Comparison of ENCODE assay signal across 7 cellular contexts in the genomic region with DNA sequence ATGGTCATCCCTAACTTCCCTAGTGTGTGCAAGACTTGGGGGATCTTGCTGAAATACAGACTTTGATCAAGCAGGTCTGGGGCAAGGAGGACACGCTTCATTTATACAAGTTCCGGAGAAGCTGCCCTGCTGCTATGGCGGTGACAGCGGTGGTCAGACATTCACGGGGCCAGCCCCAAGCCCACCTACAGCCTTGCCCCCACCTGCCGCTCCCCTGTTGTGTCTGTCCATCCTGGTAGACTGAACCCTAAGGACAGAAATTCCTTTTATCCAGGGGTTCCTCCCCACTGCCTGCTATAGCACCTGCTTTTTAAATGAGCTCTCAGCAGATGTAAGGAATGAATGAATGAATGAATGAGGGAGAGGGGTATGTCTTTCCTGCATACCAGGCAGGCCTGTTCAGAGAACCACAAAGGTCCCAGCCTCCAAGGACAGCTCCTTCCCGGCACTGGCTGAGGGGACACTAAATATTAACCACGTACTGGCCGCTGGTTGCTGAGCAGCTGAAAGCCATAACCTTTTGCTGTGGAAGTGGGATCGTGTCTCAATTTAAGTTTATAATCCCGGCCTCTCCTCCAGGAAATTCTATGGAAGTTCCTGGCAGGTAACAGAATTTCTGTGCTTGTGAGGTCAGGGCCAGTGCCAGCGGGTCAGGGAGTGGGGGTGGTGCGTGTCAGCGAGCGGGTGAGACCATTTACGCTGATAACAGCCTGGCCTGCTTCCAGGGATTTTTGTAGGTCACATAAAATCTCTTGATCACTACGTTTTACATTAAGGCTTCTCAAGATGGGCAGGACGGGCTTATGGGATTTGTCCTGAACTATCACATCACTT. TPM values are rescaled to one million over a fixed set of nuclear protein-coding genes. Genes with fewer than 3 reads are reported as not detected.
DNase-seq lines count a peak whose midpoint lies in the region; ATAC-seq and TF ChIP-seq lines count a peak whose summit lies in the region.
"Had no signal": no experiment of that assay in that cellular context is flagged by ENCODE, and none has a peak within 500 bp of the region (broad histone marks: within the 10 kb centered on the region; RNA-seq: fewer than 3 reads in every experiment).

No MANE protein-coding gene starts in this region.

- H3K4me1 ChIP-seq in heart left ventricle (peaks cover 10 to 63% (median 46%) of the 10 kb centered on the region in 12 donors), iPS-18a (ENCODE audit: control insufficient read depth, low read depth, low read length) (peaks cover 22% of the 10 kb centered on the region)

- DNase-seq in heart left ventricle (peak in 2 of 5 donors; percentile 43 to 56), Right ventricle myocardium superior (no peak), ureter (ENCODE audit: low spot score) (peak; percentile 61), HEK293T (ENCODE audit: extremely low spot score) (no peak), SW 1271 (lab: John Stamatoyannopoulos, UW) (no peak)

- CTCF ChIA-PET in HEK293T (lab: Yijun Ruan, JAX), result interaction anchor here (0.6 to 4.2 kb wide), 5 partner anchors 13 to 308 kb away, joined by 3 to 19 read pairs (median 7); no protein-coding TSS in a partner anchor

- H3K27me3 ChIP-seq in heart left ventricle (no peaks in the 10 kb centered on the region), iPS-18a (ENCODE audit: control insufficient read depth, insufficient read depth, low read length) (no peaks in the 10 kb centered on the region)
- H3K27me3 ChIP-seq: SJSA1 had no signal

- 38 to 48% (median 44%) methylated on average over 13 to 18 of the region's 18 CpGs for WGBS in heart left ventricle, 4 donors

- POLR2A ChIA-PET in HEK293T (lab: Yijun Ruan, JAX), result interaction anchor here (0.7 to 2.1 kb wide), 5 partner anchors 27 to 124 kb away, joined by 3 to 7 read pairs (median 5); a partner anchor contains a TSS

- ATAC-seq in heart left ventricle (no peak), Right ventricle myocardium superior (ENCODE audit: poor library complexity) (no peak)

- H3K27ac ChIP-seq in heart left ventricle, result peak overlapping the region; percentile 38 to 94 (median 70)
- peak overlapping the region; percentile 94 for H3K27ac ChIP-seq in iPS-18a (ENCODE audit: low read length)

- no peak for TF ChIP-seq CTCF in heart left ventricle (IDR thresholded peaks at IDR 0.05)

- intact Hi-C loops in heart left ventricle (cut with DNase I) (loop anchor here in 2 of 10 donors (5.0 to 10.0 kb wide), 3 partner anchors 81 to 343 kb away; a partner anchor contains a TSS), Right ventricle myocardium superior (cut with DNase I) (loop anchor here (2.0 kb wide), 1 partner anchor 121 kb away; no protein-coding TSS in a partner anchor)

- H3K36me3 ChIP-seq in heart left ventricle (peaks cover 0 to 34% (median 11%) of the 10 kb centered on the region in 9 donors), iPS-18a (ENCODE audit: control insufficient read depth, low read depth, low read length) (no peaks in the 10 kb centered on the region)

- H3K9me3 ChIP-seq in heart left ventricle (no peaks in the 10 kb centered on the region), iPS-18a (ENCODE audit: control insufficient read depth, low read depth, low read length) (no peaks in the 10 kb centered on the region)
- H3K9me3 ChIP-seq: SJSA1 had no signal

- H3K4me3 ChIP-seq in heart left ventricle, result peak overlapping the region in 5 of 12 donors; percentile 1 to 40 (median 30)
- H3K4me3 ChIP-seq in iPS-18a (ENCODE audit: low read length), result no peak overlapping the region
- H3K4me3 ChIP-seq: SJSA1 had no signal

- H3K9ac ChIP-seq in iPS-18a (ENCODE audit: low read length), result peak overlapping the region; percentile 72

- TF ChIP-seq POLR2A in heart left ventricle (IDR thresholded peaks at IDR 0.05), result no peak

TF ChIP-seq in HEK293T, 16 proteins besides CTCF, POLR2A, EP300 and RAD21:
- TF ChIP-seq, protein P1, sequence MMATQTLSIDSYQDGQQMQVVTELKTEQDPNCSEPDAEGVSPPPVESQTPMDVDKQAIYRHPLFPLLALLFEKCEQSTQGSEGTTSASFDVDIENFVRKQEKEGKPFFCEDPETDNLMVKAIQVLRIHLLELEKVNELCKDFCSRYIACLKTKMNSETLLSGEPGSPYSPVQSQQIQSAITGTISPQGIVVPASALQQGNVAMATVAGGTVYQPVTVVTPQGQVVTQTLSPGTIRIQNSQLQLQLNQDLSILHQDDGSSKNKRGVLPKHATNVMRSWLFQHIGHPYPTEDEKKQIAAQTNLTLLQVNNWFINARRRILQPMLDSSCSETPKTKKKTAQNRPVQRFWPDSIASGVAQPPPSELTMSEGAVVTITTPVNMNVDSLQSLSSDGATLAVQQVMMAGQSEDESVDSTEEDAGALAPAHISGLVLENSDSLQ (IDR thresholded peaks at IDR 0.05), result no peak
- no peak for TF ChIP-seq CTBP1 (IDR thresholded peaks at IDR 0.05; ENCODE audit: borderline replicate concordance)
- no peak for TF ChIP-seq FOXK2 (IDR thresholded peaks at IDR 0.05)
- no peak for TF ChIP-seq TARDBP (IDR thresholded peaks at IDR 0.05)
- no peak for TF ChIP-seq HDGF (IDR thresholded peaks at IDR 0.05; ENCODE audit: borderline replicate concordance)
- no peak for TF ChIP-seq FOXM1 (IDR thresholded peaks at IDR 0.05; ENCODE audit: borderline replicate concordance)
- no peak for TF ChIP-seq L3MBTL2 (conservative IDR thresholded peaks at IDR 0.05)
- TF ChIP-seq ELF4 (IDR thresholded peaks at IDR 0.05), result no peak

RNA-seq across cellular contexts. Expression of a gene that starts 27.1 kb away (rescaled TPM):
- 1 to 10 TPM in 1 of 9 donors, under 1 TPM in 8; 0.28 to 1.0 (median 0.54) TPM for total RNA-seq in heart left ventricle
- polyA plus RNA-seq in heart left ventricle, result under 1 TPM; 0.57 to 0.61 TPM
- 0.67 TPM for total RNA-seq in Right ventricle myocardium superior
- total RNA-seq in ureter, result 3.4 TPM

RNA-seq across cellular contexts. Expression of a gene that starts 27.8 kb away (rescaled TPM):
- total RNA-seq in heart left ventricle (1,000 to 10,000 TPM in 3 of 9 donors, 100 to 1,000 TPM in 6; 101 to 1,154 (median 960) TPM), Right ventricle myocardium superior (1,367 TPM), ureter (369 TPM)
- 1,000 to 10,000 TPM in 1 of 2 donors, 100 to 1,000 TPM in 1; 856 to 1,476 TPM for polyA plus RNA-seq in heart left ventricle

RNA-seq across cellular contexts. Expression of a gene that starts 40.5 kb away (rescaled TPM):
- 1 to 10 TPM in 8 of 9 donors, not detected in 1; 1.2 to 5.4 (median 2.3) TPM for total RNA-seq in heart left ventricle
- polyA plus RNA-seq in heart left ventricle, result 1 to 10 TPM; 3.6 to 5.3 TPM
- total RNA-seq in Right ventricle myocardium superior, result 5.8 TPM
- total RNA-seq in ureter, result 14.1 TPM

RNA-seq across cellular contexts. Expression of a gene that starts 49.8 kb away (rescaled TPM):
- total RNA-seq in heart left ventricle (under 1 TPM in 7 of 9 donors, not detected in 2; 0.07 to 0.61 (median 0.22) TPM), Right ventricle myocardium superior (0.40 TPM), ureter (2.3 TPM)
- polyA plus RNA-seq in heart left ventricle, result under 1 TPM; 0.08 to 0.24 TPM
